Comparison of ENCODE assay signal across 23 cellular contexts in genomic region chr4:24428850-24429249, GRCh38.
DNase-seq lines count a peak whose midpoint lies in the region; ATAC-seq and TF ChIP-seq lines count a peak whose summit lies in the region.
"Had no signal": no experiment of that assay in that cellular context is flagged by ENCODE, and none has a peak within 500 bp of the region (broad histone marks: within the 10 kb centered on the region; RNA-seq: fewer than 3 reads in every experiment).

No MANE protein-coding gene starts in this region.

- H3K9ac ChIP-seq in neural progenitor cell (no peak overlapping the region), mesenchymal stem cell (ENCODE audit: low read length) (no peak overlapping the region)
- H3K9ac ChIP-seq: BLaER1 had no signal

- H3K23ac ChIP-seq in mesenchymal stem cell (ENCODE audit: low read length in 2 of 2) = no peak overlapping the region

- H2BK15ac ChIP-seq in mesenchymal stem cell (ENCODE audit: low read depth, poor library complexity, severe bottlenecking) = no peak overlapping the region

- peaks cover 5% of the 10 kb centered on the region for H3K9me3 Mint-ChIP-seq in neural progenitor cell
- H3K9me3 Mint-ChIP-seq: CD8-positive, alpha-beta T cell had no signal

- no peak overlapping the region for H3K4me3 ChIP-seq in neural progenitor cell
- H3K4me3 ChIP-seq in mesenchymal stem cell (ENCODE audit: insufficient read depth in 1 of 2, low read depth in 1 of 2, low read length in 2 of 2) = no peak overlapping the region
- H3K4me3 ChIP-seq: BLaER1, MG63 had no signal

- H3K36me3 ChIP-seq in neural progenitor cell (no peaks in the 10 kb centered on the region), mesenchymal stem cell (ENCODE audit: control insufficient read depth in 1 of 2, insufficient read depth in 2 of 2, low read depth in 1 of 2, low read length in 2 of 2) (no peaks in the 10 kb centered on the region)
- H3K36me3 ChIP-seq: BLaER1, MG63 had no signal

- H3K18ac ChIP-seq in mesenchymal stem cell (ENCODE audit: low read depth in 1 of 2, low read length in 2 of 2) = no peak overlapping the region

- H4K91ac ChIP-seq in mesenchymal stem cell (ENCODE audit: low read length) = no peak overlapping the region

- H3K4me1 ChIP-seq in neural progenitor cell (peaks cover 3% of the 10 kb centered on the region), mesenchymal stem cell (ENCODE audit: control insufficient read depth, insufficient read depth, low read depth, low read length) (no peaks in the 10 kb centered on the region)
- H3K4me1 ChIP-seq: BLaER1 had no signal

- peaks cover 2% of the 10 kb centered on the region for H3K36me3 Mint-ChIP-seq in neural progenitor cell
- H3K36me3 Mint-ChIP-seq: CD8-positive, alpha-beta T cell had no signal

- no peak overlapping the region for H3K14ac ChIP-seq in mesenchymal stem cell (ENCODE audit: low read length in 2 of 2)

- peaks cover 14% of the 10 kb centered on the region for H3K4me1 Mint-ChIP-seq in neural progenitor cell
- H3K4me1 Mint-ChIP-seq: IgD-negative memory B cell had no signal

- WGBS in mesenchymal stem cell = 79% methylated on average over 5 of the region's 6 CpGs

- H3F3A ChIP-seq in neural progenitor cell (ENCODE audit: low read depth) = no peaks in the 10 kb centered on the region

- H3K4me2 ChIP-seq in neural progenitor cell (no peak overlapping the region), mesenchymal stem cell (ENCODE audit: low read length, poor library complexity, severe bottlenecking) (no peak overlapping the region)
- H3K4me2 ChIP-seq: BLaER1 had no signal

- in situ Hi-C loops in SK-MEL-5 (cut with HindIII; ENCODE audit: low pct_unique_long_range_greater_than_20kb, low sequenced_read_pairs) = no loop called here

- H3K79me1 ChIP-seq in mesenchymal stem cell (replicated peaks; ENCODE audit: low read length, poor library complexity, severe bottlenecking) = no peaks in the 10 kb centered on the region

- H3K27ac Mint-ChIP-seq in neural progenitor cell = no peak overlapping the region
- H3K27ac Mint-ChIP-seq: CD8-positive, alpha-beta T cell; IgD-negative memory B cell had no signal

- no peak for ATAC-seq in HG03342 (IDR thresholded peaks at IDR 0.05; ENCODE audit: unreplicated experiment)
- ATAC-seq: CD8-positive, alpha-beta T cell had no signal

- H2BK5ac ChIP-seq in mesenchymal stem cell (ENCODE audit: low read depth, low read length, poor library complexity, severe bottlenecking) = no peak overlapping the region

- TF ChIP-seq CTCF in AG09319 (IDR thresholded peaks at IDR 0.05; ENCODE audit: low read depth, low read length) (peak; percentile 19), neural progenitor cell (IDR thresholded peaks at IDR 0.05) (peak; percentile 38)

- H2BK120ac ChIP-seq in mesenchymal stem cell (ENCODE audit: low read depth, low read length) = no peak overlapping the region

- no peak overlapping the region for H3K27ac ChIP-seq in neural progenitor cell
- H3K27ac ChIP-seq in mesenchymal stem cell (ENCODE audit: low read length, poor library complexity, severe bottlenecking) = no peak overlapping the region
- H3K27ac ChIP-seq: BLaER1, HL-60 had no signal

- H2BK12ac ChIP-seq in mesenchymal stem cell (ENCODE audit: low read length in 2 of 2) = no peak overlapping the region

- H3K9me3 ChIP-seq in neural progenitor cell (ENCODE audit: low read depth) = no peaks in the 10 kb centered on the region
- H3K9me3 ChIP-seq in mesenchymal stem cell (ENCODE audit: control insufficient read depth, low read length) = no peaks in the 10 kb centered on the region
- H3K9me3 ChIP-seq: MG63 had no signal

- no peak overlapping the region for H3K4me3 Mint-ChIP-seq in neural progenitor cell
- H3K4me3 Mint-ChIP-seq: CD8-positive, alpha-beta T cell; IgD-negative memory B cell had no signal

- DNase-seq in AG09319 (ENCODE audit: extremely low read depth, low read depth) (no peak), SK-MEL-5 (ENCODE audit: low read depth, low spot score) (peak; percentile 18), fibroblast of gingiva (ENCODE audit: low read depth) (peak; percentile 19), neural progenitor cell (ENCODE audit: low spot score) (no peak), mesenchymal stem cell (no peak), SHP77 treated with DMSO at 0.1 percent for 48 hours (lab: John Stamatoyannopoulos, UW) (no peak), DMS53 treated with DMSO at 0.1 percent for 48 hours (lab: John Stamatoyannopoulos, UW; ENCODE audit: unreplicated experiment) (no peak)
- DNase-seq: 8988T; CD8-positive, alpha-beta T cell; DMS79 treated with DMSO at 0.1 percent for 48 hours; HCEC 1CT; Karpas-422; MG63; NCI-H1048; NCI-H1436 treated with DMSO at 0.1 percent for 48 hours; NCI-H2029 treated with DMSO at 0.1 percent for 48 hours; NCI-H510A treated with DMSO at 0.1 percent for 48 hours; NCI-H774; RPMI8226 had no signal

- H3K4ac ChIP-seq in mesenchymal stem cell (ENCODE audit: low read depth in 1 of 2, low read length in 2 of 2) = no peak overlapping the region

- H3K27me3 ChIP-seq in neural progenitor cell (no peaks in the 10 kb centered on the region), mesenchymal stem cell (ENCODE audit: control insufficient read depth in 1 of 2, insufficient read depth in 1 of 2, low read length in 2 of 2) (peaks cover under 1 to 12% of the 10 kb centered on the region in 2 experiments)
- H3K27me3 ChIP-seq: BLaER1, MG63 had no signal

- no peak overlapping the region for H4K8ac ChIP-seq in mesenchymal stem cell (ENCODE audit: low read length)

- H3K79me2 ChIP-seq in neural progenitor cell (ENCODE audit: low read depth) = no peaks in the 10 kb centered on the region

- H4K20me1 ChIP-seq in neural progenitor cell (ENCODE audit: low read depth) = no peaks in the 10 kb centered on the region
- H4K20me1 ChIP-seq: BLaER1 had no signal

- H2AFZ ChIP-seq in neural progenitor cell (replicated peaks) (no peak overlapping the region), mesenchymal stem cell (ENCODE audit: low read depth, low read length) (no peak overlapping the region)

- H2AK5ac ChIP-seq in mesenchymal stem cell (ENCODE audit: low read length, severe bottlenecking) = no peak overlapping the region

- H3K27me3 Mint-ChIP-seq in neural progenitor cell (ENCODE audit: insufficient read depth, low read depth) = no peaks in the 10 kb centered on the region

Comparison
In these comparisons a context has a peak if more than half of its experiments do, and no peak if none do; other contexts are left out.
1. DNase-seq: peak in SK-MEL-5 (single experiment) and fibroblast of gingiva (single experiment); none in AG09319 (single experiment), neural progenitor cell (single experiment), mesenchymal stem cell (single experiment), SHP77 treated with DMSO at 0.1 percent for 48 hours (single experiment) and DMS53 treated with DMSO at 0.1 percent for 48 hours (single experiment).